15 cellular contexts compared by ENCODE assay signal in the genomic region with DNA sequence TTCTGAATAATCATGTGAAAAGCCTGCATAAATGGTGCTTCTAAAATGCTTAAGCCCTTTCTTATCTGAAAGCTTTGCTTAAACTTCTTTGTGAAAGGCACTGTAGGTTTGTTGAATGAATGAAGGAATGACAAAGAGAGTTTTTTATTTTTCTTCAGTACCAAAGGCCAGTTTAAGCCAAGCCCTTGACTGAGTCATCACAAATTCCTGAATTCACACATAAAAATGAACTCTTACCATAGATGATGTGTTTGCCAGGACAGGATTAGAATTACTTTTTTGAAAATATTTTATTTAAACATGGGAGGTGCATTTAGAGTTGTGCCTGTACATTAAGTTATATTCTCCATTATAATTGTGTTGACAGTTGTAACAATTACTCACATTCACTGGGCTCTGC.
A peak's percentile ranks its signal among the peaks of the same experiment; 100 is the strongest.
DNase-seq lines count a peak whose midpoint lies in the region; ATAC-seq lines count a peak whose summit lies in the region.
"Had no signal": no experiment of that assay in that cellular context is flagged by ENCODE, and none has a peak within 500 bp of the region (broad histone marks: within the 10 kb centered on the region; RNA-seq: fewer than 3 reads in every experiment).

No MANE protein-coding gene starts in this region.

- H3K4me3 ChIP-seq in skeletal muscle cell (ENCODE audit: low read depth, low read length), result no peak overlapping the region
- H3K4me3 ChIP-seq: coronary artery, skin epidermis had no signal

- DNase-seq in COLO829 (ENCODE audit: low spot score), result peak; percentile 12
- DNase-seq in RPMI7951 (ENCODE audit: low read depth), result peak; percentile 16
- DNase-seq in fibroblast of peridontal ligament (ENCODE audit: extremely low read depth), result peak; percentile 68
- DNase-seq in skeletal muscle cell (ENCODE audit: low read depth), result peak; percentile 19
- no peak for DNase-seq in NCI-H2171 treated with DMSO at 0.1 percent for 48 hours (lab: John Stamatoyannopoulos, UW)
- no peak for DNase-seq in NCI-H2196 (lab: John Stamatoyannopoulos, UW; ENCODE audit: unreplicated experiment)
- DNase-seq in NCI-H187 treated with DMSO at 0.1 percent for 48 hours (lab: John Stamatoyannopoulos, UW), result no peak
- DNase-seq: activated CD4-positive, alpha-beta T cell treated with anti-CD3 and anti-CD28 coated beads for 48 hours; NCI-H1048; NCI-H2227 treated with DMSO at 0.1 percent for 48 hours; SIG-M5; stimulated activated naive B cell treated with anti-CD40 and anti-IgM and Interleukin-4, amounts not matched to agents 10 μg/mL and 1 μg/mL and 100 μg/mL, for 72 hours had no signal

- no peak for ATAC-seq in HG02678 (IDR thresholded peaks at IDR 0.05; ENCODE audit: unreplicated experiment)
- ATAC-seq: stimulated activated naive B cell treated with anti-CD40 and anti-IgM and Interleukin-4, amounts not matched to agents 10 μg/mL and 1 μg/mL and 100 μg/mL, for 72 hours had no signal

Comparison
In these comparisons a context has a peak if more than half of its experiments do, and no peak if none do; other contexts are left out.
1. DNase-seq: peak in COLO829 (single experiment), RPMI7951 (single experiment), fibroblast of peridontal ligament (single experiment) and skeletal muscle cell (single experiment); none in NCI-H2171 treated with DMSO at 0.1 percent for 48 hours (single experiment), NCI-H2196 (single experiment) and NCI-H187 treated with DMSO at 0.1 percent for 48 hours (single experiment).